1 cellular context compared by ENCODE assay signal in genomic region chr2:34102359-34102758, GRCh38.
TF ChIP-seq lines count a peak whose summit lies in the region.

No MANE protein-coding gene starts in this region.

TF ChIP-seq in GM23338, 12 proteins besides CTCF, POLR2A, EP300 and RAD21 (continued from another document):
- TF ChIP-seq ZNF462 (CRISPR knock-in tag; IDR thresholded peaks at IDR 0.05) (no peak), ETS1 (IDR thresholded peaks at IDR 0.05) (no peak), POLR2AphosphoS5 (IDR thresholded peaks at IDR 0.05; ENCODE audit: low read depth) (no peak), NANOG (IDR thresholded peaks at IDR 0.05; ENCODE audit: borderline replicate concordance) (no peak), ZNF331 (CRISPR knock-in tag; IDR thresholded peaks at IDR 0.05; ENCODE audit: low read depth) (no peak), STAT1 (IDR thresholded peaks at IDR 0.05; ENCODE audit: unreplicated experiment) (no peak), EZH2phosphoT487 (IDR thresholded peaks at IDR 0.05; ENCODE audit: unreplicated experiment) (no peak)
- TF ChIP-seq, protein P1, sequence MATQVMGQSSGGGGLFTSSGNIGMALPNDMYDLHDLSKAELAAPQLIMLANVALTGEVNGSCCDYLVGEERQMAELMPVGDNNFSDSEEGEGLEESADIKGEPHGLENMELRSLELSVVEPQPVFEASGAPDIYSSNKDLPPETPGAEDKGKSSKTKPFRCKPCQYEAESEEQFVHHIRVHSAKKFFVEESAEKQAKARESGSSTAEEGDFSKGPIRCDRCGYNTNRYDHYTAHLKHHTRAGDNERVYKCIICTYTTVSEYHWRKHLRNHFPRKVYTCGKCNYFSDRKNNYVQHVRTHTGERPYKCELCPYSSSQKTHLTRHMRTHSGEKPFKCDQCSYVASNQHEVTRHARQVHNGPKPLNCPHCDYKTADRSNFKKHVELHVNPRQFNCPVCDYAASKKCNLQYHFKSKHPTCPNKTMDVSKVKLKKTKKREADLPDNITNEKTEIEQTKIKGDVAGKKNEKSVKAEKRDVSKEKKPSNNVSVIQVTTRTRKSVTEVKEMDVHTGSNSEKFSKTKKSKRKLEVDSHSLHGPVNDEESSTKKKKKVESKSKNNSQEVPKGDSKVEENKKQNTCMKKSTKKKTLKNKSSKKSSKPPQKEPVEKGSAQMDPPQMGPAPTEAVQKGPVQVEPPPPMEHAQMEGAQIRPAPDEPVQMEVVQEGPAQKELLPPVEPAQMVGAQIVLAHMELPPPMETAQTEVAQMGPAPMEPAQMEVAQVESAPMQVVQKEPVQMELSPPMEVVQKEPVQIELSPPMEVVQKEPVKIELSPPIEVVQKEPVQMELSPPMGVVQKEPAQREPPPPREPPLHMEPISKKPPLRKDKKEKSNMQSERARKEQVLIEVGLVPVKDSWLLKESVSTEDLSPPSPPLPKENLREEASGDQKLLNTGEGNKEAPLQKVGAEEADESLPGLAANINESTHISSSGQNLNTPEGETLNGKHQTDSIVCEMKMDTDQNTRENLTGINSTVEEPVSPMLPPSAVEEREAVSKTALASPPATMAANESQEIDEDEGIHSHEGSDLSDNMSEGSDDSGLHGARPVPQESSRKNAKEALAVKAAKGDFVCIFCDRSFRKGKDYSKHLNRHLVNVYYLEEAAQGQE (IDR thresholded peaks at IDR 0.05; ENCODE audit: unreplicated experiment) = no peak
